Comparison of ENCODE assay signal across 1 cellular context in the genomic region with DNA sequence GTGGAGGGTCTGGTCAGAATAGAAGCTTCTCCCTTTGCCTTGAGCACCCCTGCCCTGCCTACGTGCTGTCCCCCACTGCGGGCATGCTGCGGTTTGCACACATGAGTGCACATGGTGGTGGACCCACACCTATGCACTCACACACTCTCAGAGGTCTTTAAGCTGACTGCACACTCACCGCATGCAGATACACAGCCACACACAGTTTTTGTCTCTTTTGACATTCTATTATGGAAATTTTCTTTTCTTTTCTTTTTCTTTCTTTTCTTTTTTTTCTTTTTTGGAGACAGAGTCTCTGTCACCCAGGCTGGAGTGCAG.
TF ChIP-seq lines count a peak whose summit lies in the region.

No MANE protein-coding gene starts in this region.

TF ChIP-seq in WTC11, 78 proteins besides CTCF, POLR2A, EP300 and RAD21 (continued from another document):
- TF ChIP-seq ZNF317 (CRISPR knock-in tag; IDR thresholded peaks at IDR 0.05; ENCODE audit: borderline replicate concordance, low read depth) (no peak), ZNF138 (CRISPR knock-in tag; conservative IDR thresholded peaks at IDR 0.05) (no peak), TCF7 (CRISPR knock-in tag; IDR thresholded peaks at IDR 0.05; ENCODE audit: low read depth) (no peak), ETV6 (CRISPR knock-in tag; IDR thresholded peaks at IDR 0.05) (no peak), NFYB (CRISPR knock-in tag; conservative IDR thresholded peaks at IDR 0.05; ENCODE audit: low read depth) (no peak), TEAD1 (CRISPR knock-in tag; IDR thresholded peaks at IDR 0.05) (no peak), GTF2I (CRISPR knock-in tag; conservative IDR thresholded peaks at IDR 0.05) (no peak)
- TF ChIP-seq, protein P1, sequence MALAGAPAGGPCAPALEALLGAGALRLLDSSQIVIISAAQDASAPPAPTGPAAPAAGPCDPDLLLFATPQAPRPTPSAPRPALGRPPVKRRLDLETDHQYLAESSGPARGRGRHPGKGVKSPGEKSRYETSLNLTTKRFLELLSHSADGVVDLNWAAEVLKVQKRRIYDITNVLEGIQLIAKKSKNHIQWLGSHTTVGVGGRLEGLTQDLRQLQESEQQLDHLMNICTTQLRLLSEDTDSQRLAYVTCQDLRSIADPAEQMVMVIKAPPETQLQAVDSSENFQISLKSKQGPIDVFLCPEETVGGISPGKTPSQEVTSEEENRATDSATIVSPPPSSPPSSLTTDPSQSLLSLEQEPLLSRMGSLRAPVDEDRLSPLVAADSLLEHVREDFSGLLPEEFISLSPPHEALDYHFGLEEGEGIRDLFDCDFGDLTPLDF (CRISPR knock-in tag; IDR thresholded peaks at IDR 0.05) = no peak
- TF ChIP-seq, protein P2, sequence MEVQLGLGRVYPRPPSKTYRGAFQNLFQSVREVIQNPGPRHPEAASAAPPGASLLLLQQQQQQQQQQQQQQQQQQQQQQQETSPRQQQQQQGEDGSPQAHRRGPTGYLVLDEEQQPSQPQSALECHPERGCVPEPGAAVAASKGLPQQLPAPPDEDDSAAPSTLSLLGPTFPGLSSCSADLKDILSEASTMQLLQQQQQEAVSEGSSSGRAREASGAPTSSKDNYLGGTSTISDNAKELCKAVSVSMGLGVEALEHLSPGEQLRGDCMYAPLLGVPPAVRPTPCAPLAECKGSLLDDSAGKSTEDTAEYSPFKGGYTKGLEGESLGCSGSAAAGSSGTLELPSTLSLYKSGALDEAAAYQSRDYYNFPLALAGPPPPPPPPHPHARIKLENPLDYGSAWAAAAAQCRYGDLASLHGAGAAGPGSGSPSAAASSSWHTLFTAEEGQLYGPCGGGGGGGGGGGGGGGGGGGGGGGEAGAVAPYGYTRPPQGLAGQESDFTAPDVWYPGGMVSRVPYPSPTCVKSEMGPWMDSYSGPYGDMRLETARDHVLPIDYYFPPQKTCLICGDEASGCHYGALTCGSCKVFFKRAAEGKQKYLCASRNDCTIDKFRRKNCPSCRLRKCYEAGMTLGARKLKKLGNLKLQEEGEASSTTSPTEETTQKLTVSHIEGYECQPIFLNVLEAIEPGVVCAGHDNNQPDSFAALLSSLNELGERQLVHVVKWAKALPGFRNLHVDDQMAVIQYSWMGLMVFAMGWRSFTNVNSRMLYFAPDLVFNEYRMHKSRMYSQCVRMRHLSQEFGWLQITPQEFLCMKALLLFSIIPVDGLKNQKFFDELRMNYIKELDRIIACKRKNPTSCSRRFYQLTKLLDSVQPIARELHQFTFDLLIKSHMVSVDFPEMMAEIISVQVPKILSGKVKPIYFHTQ (CRISPR knock-in tag; IDR thresholded peaks at IDR 0.05) = no peak
- TF ChIP-seq, protein P3, sequence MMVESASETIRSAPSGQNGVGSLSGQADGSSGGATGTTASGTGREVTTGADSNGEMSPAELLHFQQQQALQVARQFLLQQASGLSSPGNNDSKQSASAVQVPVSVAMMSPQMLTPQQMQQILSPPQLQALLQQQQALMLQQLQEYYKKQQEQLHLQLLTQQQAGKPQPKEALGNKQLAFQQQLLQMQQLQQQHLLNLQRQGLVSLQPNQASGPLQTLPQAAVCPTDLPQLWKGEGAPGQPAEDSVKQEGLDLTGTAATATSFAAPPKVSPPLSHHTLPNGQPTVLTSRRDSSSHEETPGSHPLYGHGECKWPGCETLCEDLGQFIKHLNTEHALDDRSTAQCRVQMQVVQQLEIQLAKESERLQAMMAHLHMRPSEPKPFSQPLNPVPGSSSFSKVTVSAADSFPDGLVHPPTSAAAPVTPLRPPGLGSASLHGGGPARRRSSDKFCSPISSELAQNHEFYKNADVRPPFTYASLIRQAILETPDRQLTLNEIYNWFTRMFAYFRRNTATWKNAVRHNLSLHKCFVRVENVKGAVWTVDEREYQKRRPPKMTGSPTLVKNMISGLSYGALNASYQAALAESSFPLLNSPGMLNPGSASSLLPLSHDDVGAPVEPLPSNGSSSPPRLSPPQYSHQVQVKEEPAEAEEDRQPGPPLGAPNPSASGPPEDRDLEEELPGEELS (CRISPR knock-in tag; IDR thresholded peaks at IDR 0.05) = no peak
- TF ChIP-seq, protein P4, sequence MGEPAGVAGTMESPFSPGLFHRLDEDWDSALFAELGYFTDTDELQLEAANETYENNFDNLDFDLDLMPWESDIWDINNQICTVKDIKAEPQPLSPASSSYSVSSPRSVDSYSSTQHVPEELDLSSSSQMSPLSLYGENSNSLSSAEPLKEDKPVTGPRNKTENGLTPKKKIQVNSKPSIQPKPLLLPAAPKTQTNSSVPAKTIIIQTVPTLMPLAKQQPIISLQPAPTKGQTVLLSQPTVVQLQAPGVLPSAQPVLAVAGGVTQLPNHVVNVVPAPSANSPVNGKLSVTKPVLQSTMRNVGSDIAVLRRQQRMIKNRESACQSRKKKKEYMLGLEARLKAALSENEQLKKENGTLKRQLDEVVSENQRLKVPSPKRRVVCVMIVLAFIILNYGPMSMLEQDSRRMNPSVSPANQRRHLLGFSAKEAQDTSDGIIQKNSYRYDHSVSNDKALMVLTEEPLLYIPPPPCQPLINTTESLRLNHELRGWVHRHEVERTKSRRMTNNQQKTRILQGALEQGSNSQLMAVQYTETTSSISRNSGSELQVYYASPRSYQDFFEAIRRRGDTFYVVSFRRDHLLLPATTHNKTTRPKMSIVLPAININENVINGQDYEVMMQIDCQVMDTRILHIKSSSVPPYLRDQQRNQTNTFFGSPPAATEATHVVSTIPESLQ (CRISPR knock-in tag; IDR thresholded peaks at IDR 0.05) = no peak
- TF ChIP-seq, protein P5, sequence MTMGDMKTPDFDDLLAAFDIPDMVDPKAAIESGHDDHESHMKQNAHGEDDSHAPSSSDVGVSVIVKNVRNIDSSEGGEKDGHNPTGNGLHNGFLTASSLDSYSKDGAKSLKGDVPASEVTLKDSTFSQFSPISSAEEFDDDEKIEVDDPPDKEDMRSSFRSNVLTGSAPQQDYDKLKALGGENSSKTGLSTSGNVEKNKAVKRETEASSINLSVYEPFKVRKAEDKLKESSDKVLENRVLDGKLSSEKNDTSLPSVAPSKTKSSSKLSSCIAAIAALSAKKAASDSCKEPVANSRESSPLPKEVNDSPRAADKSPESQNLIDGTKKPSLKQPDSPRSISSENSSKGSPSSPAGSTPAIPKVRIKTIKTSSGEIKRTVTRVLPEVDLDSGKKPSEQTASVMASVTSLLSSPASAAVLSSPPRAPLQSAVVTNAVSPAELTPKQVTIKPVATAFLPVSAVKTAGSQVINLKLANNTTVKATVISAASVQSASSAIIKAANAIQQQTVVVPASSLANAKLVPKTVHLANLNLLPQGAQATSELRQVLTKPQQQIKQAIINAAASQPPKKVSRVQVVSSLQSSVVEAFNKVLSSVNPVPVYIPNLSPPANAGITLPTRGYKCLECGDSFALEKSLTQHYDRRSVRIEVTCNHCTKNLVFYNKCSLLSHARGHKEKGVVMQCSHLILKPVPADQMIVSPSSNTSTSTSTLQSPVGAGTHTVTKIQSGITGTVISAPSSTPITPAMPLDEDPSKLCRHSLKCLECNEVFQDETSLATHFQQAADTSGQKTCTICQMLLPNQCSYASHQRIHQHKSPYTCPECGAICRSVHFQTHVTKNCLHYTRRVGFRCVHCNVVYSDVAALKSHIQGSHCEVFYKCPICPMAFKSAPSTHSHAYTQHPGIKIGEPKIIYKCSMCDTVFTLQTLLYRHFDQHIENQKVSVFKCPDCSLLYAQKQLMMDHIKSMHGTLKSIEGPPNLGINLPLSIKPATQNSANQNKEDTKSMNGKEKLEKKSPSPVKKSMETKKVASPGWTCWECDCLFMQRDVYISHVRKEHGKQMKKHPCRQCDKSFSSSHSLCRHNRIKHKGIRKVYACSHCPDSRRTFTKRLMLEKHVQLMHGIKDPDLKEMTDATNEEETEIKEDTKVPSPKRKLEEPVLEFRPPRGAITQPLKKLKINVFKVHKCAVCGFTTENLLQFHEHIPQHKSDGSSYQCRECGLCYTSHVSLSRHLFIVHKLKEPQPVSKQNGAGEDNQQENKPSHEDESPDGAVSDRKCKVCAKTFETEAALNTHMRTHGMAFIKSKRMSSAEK (CRISPR knock-in tag; IDR thresholded peaks at IDR 0.05; ENCODE audit: borderline replicate concordance) = no peak
